9 cellular contexts compared by ENCODE assay signal in genomic region chr1:173410133-173410793, GRCh38.
DNase-seq lines count a peak whose midpoint lies in the region; ATAC-seq and TF ChIP-seq lines count a peak whose summit lies in the region.
"Had no signal": no experiment of that assay in that cellular context is flagged by ENCODE, and none has a peak within 500 bp of the region (broad histone marks: within the 10 kb centered on the region; RNA-seq: fewer than 3 reads in every experiment).

No MANE protein-coding gene starts in this region.

- H3K27me3 ChIP-seq in osteoblast (ENCODE audit: insufficient read depth, low read length): no peaks in the 10 kb centered on the region
- H3K27me3 ChIP-seq: colonic mucosa had no signal

- H2AFZ ChIP-seq in osteoblast (ENCODE audit: low read length): no peak overlapping the region

- no peaks in the 10 kb centered on the region for H3K36me3 ChIP-seq in osteoblast (ENCODE audit: insufficient read depth, low read length)
- H3K36me3 ChIP-seq: colonic mucosa had no signal

- H3K36me3 Mint-ChIP-seq in T-helper 17 cell (ENCODE audit: low read depth): peaks cover 3% of the 10 kb centered on the region

- H3K4me3 Mint-ChIP-seq in T-helper 17 cell: peak overlapping the region; percentile 58

- H3K27me3 Mint-ChIP-seq in T-helper 17 cell: no peaks in the 10 kb centered on the region

- peaks cover 31% of the 10 kb centered on the region for H3K4me1 Mint-ChIP-seq in T-helper 17 cell

- TF ChIP-seq CTCF in osteoblast (IDR thresholded peaks at IDR 0.05; ENCODE audit: extremely low read depth, low read depth, low read length): no peak
- TF ChIP-seq CTCF in lower leg skin (IDR thresholded peaks at IDR 0.05): no peak

- no peaks in the 10 kb centered on the region for H3K79me2 ChIP-seq in osteoblast (ENCODE audit: insufficient read depth, low read length)

- no peak for DNase-seq in T-helper 17 cell
- DNase-seq in osteoblast (ENCODE audit: insufficient read length, low spot score, missing footprints): no peak
- no peak for DNase-seq in lower leg skin (ENCODE audit: low spot score in 2 of 2)
- no peak for DNase-seq in NCI-H774 (lab: John Stamatoyannopoulos, UW)
- no peak for DNase-seq in SW480 (ENCODE audit: low spot score)
- DNase-seq: colonic mucosa, NCI-H69 had no signal

- peaks cover 35% of the 10 kb centered on the region for H3K4me1 ChIP-seq in osteoblast (ENCODE audit: insufficient read depth, low read length)
- H3K4me1 ChIP-seq: colonic mucosa had no signal

- H3K27ac Mint-ChIP-seq in T-helper 17 cell: peak overlapping the region; percentile 77

- peak overlapping the region; percentile 41 for H3K27ac ChIP-seq in osteoblast (ENCODE audit: low read depth, low read length)
- H3K27ac ChIP-seq: colonic mucosa had no signal

- H4K20me1 ChIP-seq in osteoblast (ENCODE audit: insufficient read depth, low read length): no peaks in the 10 kb centered on the region

- intact Hi-C loops in lower leg skin (cut with DNase I; ENCODE audit: low total_unique reads): no loop called here

- peak; percentile 7 for ATAC-seq in GM18907 (IDR thresholded peaks at IDR 0.05; ENCODE audit: unreplicated experiment)
- ATAC-seq in HG02943 (IDR thresholded peaks at IDR 0.05; ENCODE audit: low read depth, unreplicated experiment): peak; percentile 0
- peak; percentile 62 for ATAC-seq in T-helper 17 cell

- peak overlapping the region; percentile 36 for H3K4me2 ChIP-seq in osteoblast (ENCODE audit: insufficient read depth, low read length)

- H3K9me3 ChIP-seq in T-helper 17 cell (ENCODE audit: control insufficient read depth, low read length, poor library complexity, severe bottlenecking) (no peaks in the 10 kb centered on the region), osteoblast (ENCODE audit: low read depth, low read length) (no peaks in the 10 kb centered on the region)
- H3K9me3 ChIP-seq: colonic mucosa had no signal

- 85 to 91% methylated on average over 4 of the region's 4 CpGs for WGBS in lower leg skin, 2 donors

- TF ChIP-seq POLR2A in lower leg skin (IDR thresholded peaks at IDR 0.05): no peak

- H3K4me3 ChIP-seq in osteoblast (ENCODE audit: insufficient read depth, low read length) (no peak overlapping the region), lower leg skin (ENCODE audit: low read depth, poor library complexity, severe bottlenecking) (no peak overlapping the region)
- H3K4me3 ChIP-seq: colonic mucosa had no signal

Comparison
In these comparisons a context has a peak if more than half of its experiments do, and no peak if none do; other contexts are left out.
1. ATAC-seq: peak in every context shown above with its lines; median percentile 62 in T-helper 17 cell; 7 in GM18907; 0 in HG02943.